ENCODE assay signal across 24 cellular contexts in genomic region chr1:117783586-117784396, GRCh38.
A peak's percentile ranks its signal among the peaks of the same experiment; 100 is the strongest.
DNase-seq lines count a peak whose midpoint lies in the region; ATAC-seq and TF ChIP-seq lines count a peak whose summit lies in the region.
"Had no signal": no experiment of that assay in that cellular context is flagged by ENCODE, and none has a peak within 500 bp of the region (broad histone marks: within the 10 kb centered on the region; RNA-seq: fewer than 3 reads in every experiment).

No MANE protein-coding gene starts in this region.

- WGBS in trophoblast cell (ENCODE audit: extremely low coverage, insufficient coverage, insufficient read length), result no CpG with 5 or more reads among the region's 4 CpGs
- WGBS in upper lobe of left lung, 2 donors, result 82 to 84% methylated on average over 4 of the region's 4 CpGs

- H3K9me3 ChIP-seq in trophoblast cell (ENCODE audit: insufficient read depth, low read depth, low read length) (peaks cover 2% of the 10 kb centered on the region), upper lobe of left lung (no peaks in the 10 kb centered on the region)
- H3K9me3 ChIP-seq: heart left ventricle, lower lobe of right lung, mucosa of descending colon, ovary, tibial artery had no signal

- H2BK120ac ChIP-seq in trophoblast cell (ENCODE audit: insufficient read depth, low read length, poor library complexity), result peak overlapping the region; percentile 5

- no peak overlapping the region for H3K14ac ChIP-seq in trophoblast cell (ENCODE audit: low read length)

- peak overlapping the region; percentile 63 for H2BK12ac ChIP-seq in trophoblast cell (ENCODE audit: low read length)

- H2BK5ac ChIP-seq in trophoblast cell (ENCODE audit: low read depth, low read length, poor library complexity), result no peak overlapping the region

- H3K79me1 ChIP-seq in trophoblast cell (ENCODE audit: low read length), result peaks cover 13% of the 10 kb centered on the region

- H3K27ac ChIP-seq in trophoblast cell (ENCODE audit: low read depth, low read length) (no peak overlapping the region), upper lobe of left lung (no peak overlapping the region)
- H3K27ac ChIP-seq: dorsolateral prefrontal cortex, heart left ventricle, lower lobe of right lung, ovary, RWPE1, tibial artery had no signal

- H3K27me3 ChIP-seq in trophoblast cell (ENCODE audit: insufficient read depth, low read length) (no peaks in the 10 kb centered on the region), upper lobe of left lung (no peaks in the 10 kb centered on the region)
- H3K27me3 ChIP-seq: heart left ventricle, ovary, tibial artery had no signal

- no peak overlapping the region for H3K18ac ChIP-seq in trophoblast cell (ENCODE audit: low read length)

- no peak overlapping the region for H3K9ac ChIP-seq in trophoblast cell (ENCODE audit: low read length)

- no peak for TF ChIP-seq CTCF in upper lobe of left lung (IDR thresholded peaks at IDR 0.05)

- no peak overlapping the region for H2AFZ ChIP-seq in trophoblast cell (ENCODE audit: insufficient read depth, low read length, poor library complexity)

- H4K8ac ChIP-seq in trophoblast cell (ENCODE audit: low read depth, low read length), result no peak overlapping the region

- H3K4ac ChIP-seq in trophoblast cell (ENCODE audit: low read depth, low read length), result no peak overlapping the region

- DNase-seq in DMS 273 (lab: John Stamatoyannopoulos, UW; ENCODE audit: unreplicated experiment) (peak; percentile 81), NCI-H1694 treated with DMSO at 0.1 percent for 48 hours (lab: John Stamatoyannopoulos, UW) (peak; percentile 24), cerebellar cortex (ENCODE audit: low spot score) (peak; percentile 74), trophoblast cell (peak in 1 of 2 donors; percentile 15), GM19238 (ENCODE audit: insufficient read length, low spot score) (no peak), upper lobe of left lung (no peak)
- DNase-seq in activated CD8-positive, alpha-beta memory T cell treated with anti-CD3 and anti-CD28 coated beads for 24 hours, result no peak
- DNase-seq: activated CD4-positive, alpha-beta T cell treated with anti-CD3 and anti-CD28 coated beads for 36 hours; activated gamma-delta T cell; activated T-cell treated with anti-CD3 and anti-CD28 coated beads, Interleukin-2, amount 50 U/mL, for 1 hour; H7; heart left ventricle; lower lobe of right lung; mucosa of descending colon; NCI-H1048; NCI-H187; ovary; retina; stimulated activated CD4-positive, alpha-beta T cell treated with anti-CD3 and anti-CD28 coated beads, Interleukin-1b, Interleukin-23, amount 100 ng/mL, for 48 hours; stimulated activated CD8-positive, alpha-beta memory T cell treated with anti-CD3 and anti-CD28 coated beads, Interleukin-4, amount 100 ng/mL, for 48 hours; tibial artery had no signal

- no peak for TF ChIP-seq EP300 in upper lobe of left lung (IDR thresholded peaks at IDR 0.05)

- no peak overlapping the region for H4K12ac ChIP-seq in trophoblast cell (ENCODE audit: low read depth, low read length)

- H3K4me2 ChIP-seq in trophoblast cell (ENCODE audit: low read length), result no peak overlapping the region
- H3K4me2 ChIP-seq: smooth muscle cell had no signal

- H3K4me3 ChIP-seq in trophoblast cell (ENCODE audit: low read depth, low read length), result no peak overlapping the region
- H3K4me3 ChIP-seq in upper lobe of left lung, result no peak overlapping the region
- H3K4me3 ChIP-seq: dorsolateral prefrontal cortex, heart left ventricle, lower lobe of right lung, mucosa of descending colon, ovary, smooth muscle cell, tibial artery had no signal

- ATAC-seq in upper lobe of left lung (ENCODE audit: low FRiP score in 2 of 2), result no peak
- ATAC-seq: activated CD4-positive, alpha-beta T cell treated with anti-CD3 and anti-CD28 coated beads for 36 hours; heart left ventricle; lower lobe of right lung; mucosa of descending colon had no signal

- no peak overlapping the region for H3K23ac ChIP-seq in trophoblast cell (ENCODE audit: low read length)

- no peak overlapping the region for H2AK5ac ChIP-seq in trophoblast cell (ENCODE audit: low read length)

- H3K36me3 ChIP-seq in trophoblast cell (ENCODE audit: control insufficient read depth in 1 of 2, insufficient read depth in 2 of 2, low read length in 2 of 2), result no peaks in the 10 kb centered on the region
- H3K36me3 ChIP-seq in upper lobe of left lung, result no peaks in the 10 kb centered on the region
- H3K36me3 ChIP-seq: heart left ventricle, lower lobe of right lung, ovary, tibial artery had no signal

- TF ChIP-seq POLR2A in upper lobe of left lung (IDR thresholded peaks at IDR 0.05), result no peak

- H3K79me2 ChIP-seq in trophoblast cell (ENCODE audit: control insufficient read depth, insufficient read depth, low read length, poor library complexity), result no peaks in the 10 kb centered on the region

- H4K91ac ChIP-seq in trophoblast cell (ENCODE audit: low read depth, low read length), result peak overlapping the region; percentile 11

- peaks cover 4 to 6% of the 10 kb centered on the region in 2 experiments for H3K4me1 ChIP-seq in trophoblast cell (ENCODE audit: control insufficient read depth in 1 of 2, insufficient read depth in 2 of 2, low read length in 2 of 2)
- H3K4me1 ChIP-seq in upper lobe of left lung, result no peaks in the 10 kb centered on the region
- H3K4me1 ChIP-seq: lower lobe of right lung had no signal

Comparison
In these comparisons a context has a peak if more than half of its experiments do, and no peak if none do; other contexts are left out.
1. DNase-seq: peak in DMS 273 (single experiment), NCI-H1694 treated with DMSO at 0.1 percent for 48 hours (single experiment) and cerebellar cortex (single experiment); none in GM19238 (single experiment), upper lobe of left lung (0 of 2) and activated CD8-positive, alpha-beta memory T cell treated with anti-CD3 and anti-CD28 coated beads for 24 hours (single experiment).